ENCODE assay signal across 1 cellular context in the genomic region with DNA sequence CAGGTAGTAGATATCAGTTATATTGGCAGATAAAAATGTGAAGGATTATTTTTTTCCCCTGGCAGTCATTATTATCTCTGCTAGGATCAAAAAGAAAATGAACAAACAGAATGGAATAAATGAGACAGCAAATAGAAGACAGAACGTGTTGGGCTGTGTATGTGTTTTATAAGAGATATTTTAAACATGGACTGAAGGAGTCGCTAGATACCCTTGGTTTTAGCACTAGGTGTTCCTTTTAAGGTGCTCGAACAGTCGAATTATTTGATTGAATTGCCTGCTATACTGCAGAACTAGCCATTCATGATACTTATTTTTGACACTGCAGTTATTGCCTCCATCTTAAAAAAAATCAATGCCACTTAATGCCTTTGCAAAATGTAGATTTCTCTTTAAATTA.
TF ChIP-seq lines count a peak whose summit lies in the region.

No MANE protein-coding gene starts in this region.

TF ChIP-seq in SK-N-SH treated with all-trans-retinoic acid at 6 μM for 48 hours, 23 proteins besides CTCF, POLR2A, EP300 and RAD21 (continued from another document):
- TF ChIP-seq, protein P1, sequence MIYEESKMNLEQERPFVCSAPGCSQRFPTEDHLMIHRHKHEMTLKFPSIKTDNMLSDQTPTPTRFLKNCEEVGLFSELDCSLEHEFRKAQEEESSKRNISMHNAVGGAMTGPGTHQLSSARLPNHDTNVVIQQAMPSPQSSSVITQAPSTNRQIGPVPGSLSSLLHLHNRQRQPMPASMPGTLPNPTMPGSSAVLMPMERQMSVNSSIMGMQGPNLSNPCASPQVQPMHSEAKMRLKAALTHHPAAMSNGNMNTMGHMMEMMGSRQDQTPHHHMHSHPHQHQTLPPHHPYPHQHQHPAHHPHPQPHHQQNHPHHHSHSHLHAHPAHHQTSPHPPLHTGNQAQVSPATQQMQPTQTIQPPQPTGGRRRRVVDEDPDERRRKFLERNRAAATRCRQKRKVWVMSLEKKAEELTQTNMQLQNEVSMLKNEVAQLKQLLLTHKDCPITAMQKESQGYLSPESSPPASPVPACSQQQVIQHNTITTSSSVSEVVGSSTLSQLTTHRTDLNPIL (CRISPR knock-in tag; IDR thresholded peaks at IDR 0.05; ENCODE audit: low read depth): no peak
- no peak for TF ChIP-seq ARNTL (CRISPR knock-in tag; IDR thresholded peaks at IDR 0.05; ENCODE audit: borderline replicate concordance, low read depth)
